ENCODE assay signal across 26 cellular contexts in the genomic region with DNA sequence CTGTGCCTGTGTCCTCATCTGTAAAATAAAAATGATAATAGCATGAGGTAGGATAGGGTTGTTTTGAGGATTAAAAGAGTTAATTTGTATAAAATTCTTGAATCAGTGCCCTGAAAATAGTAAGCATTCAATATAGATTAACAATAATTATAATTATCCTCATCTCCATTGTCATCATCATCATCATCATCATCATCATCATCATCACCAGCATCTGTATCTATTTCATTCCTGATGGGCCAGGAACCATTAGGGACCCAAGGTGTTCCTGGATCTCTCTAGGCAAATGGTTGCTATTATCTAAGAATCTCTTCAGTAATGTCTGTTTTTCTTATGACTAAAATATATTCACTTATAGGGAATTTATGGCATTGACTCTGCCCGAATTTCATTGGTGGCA. TPM values are rescaled to one million over a fixed set of nuclear protein-coding genes. Genes with fewer than 3 reads are reported as not detected.
"Had no signal": no experiment of that assay in that cellular context is flagged by ENCODE, and none has a peak within 500 bp of the region (broad histone marks: within the 10 kb centered on the region; RNA-seq: fewer than 3 reads in every experiment).

No MANE protein-coding gene starts in this region.

- H3K36me3 Mint-ChIP-seq: activated naive CD8-positive, alpha-beta T cell treated with anti-CD3 and anti-CD28 coated beads, Interleukin-2, amount 10 ng/mL, durations not matched to agents 7 days and 5 days; T-cell had no signal

- H3K4me3 Mint-ChIP-seq: activated CD4-positive, alpha-beta memory T cell treated with anti-CD3 and anti-CD28 coated beads, Interleukin-2, amount 10 ng/mL, durations not matched to agents 7 days and 5 days; activated CD4-positive, alpha-beta T cell treated with anti-CD3 and anti-CD28 coated beads for 36 hours; activated naive CD8-positive, alpha-beta T cell treated with anti-CD3 and anti-CD28 coated beads, Interleukin-2, amount 10 ng/mL, durations not matched to agents 7 days and 5 days; activated T-cell treated with anti-CD3 and anti-CD28 coated beads, Interleukin-2, amount 50 U/mL, for 72 hours; T-cell had no signal

- H3K27ac Mint-ChIP-seq: activated CD4-positive, alpha-beta memory T cell treated with anti-CD3 and anti-CD28 coated beads, Interleukin-2, amount 10 ng/mL, durations not matched to agents 7 days and 5 days; activated CD4-positive, alpha-beta T cell treated with anti-CD3 and anti-CD28 coated beads for 36 hours; activated naive CD8-positive, alpha-beta T cell treated with anti-CD3 and anti-CD28 coated beads, Interleukin-2, amount 10 ng/mL, durations not matched to agents 7 days and 5 days; activated T-cell treated with anti-CD3 and anti-CD28 coated beads, Interleukin-2, amount 50 U/mL, for 72 hours; activated T-helper 2 cell treated with anti-CD3 and anti-CD28 coated beads, Interferon-gamma antibody, Interleukin-2, Interleukin-4, amounts not matched to agents 10 μg/mL and 5 μg/mL and 100 μg/mL, durations not matched to agents 14 hours and 24 hours and 36 hours; T-cell had no signal

- H3K27me3 Mint-ChIP-seq: activated CD4-positive, alpha-beta memory T cell treated with anti-CD3 and anti-CD28 coated beads, Interleukin-2, amount 10 ng/mL, durations not matched to agents 7 days and 5 days; activated CD4-positive, alpha-beta T cell treated with anti-CD3 and anti-CD28 coated beads for 36 hours; T-cell had no signal

- H3K9me3 Mint-ChIP-seq: activated CD4-positive, alpha-beta memory T cell treated with anti-CD3 and anti-CD28 coated beads, Interleukin-2, amount 10 ng/mL, durations not matched to agents 7 days and 5 days; activated naive CD8-positive, alpha-beta T cell treated with anti-CD3 and anti-CD28 coated beads, Interleukin-2, amount 10 ng/mL, durations not matched to agents 7 days and 5 days; activated T-cell treated with anti-CD3 and anti-CD28 coated beads, Interleukin-2, amount 50 U/mL, for 72 hours; activated T-helper 2 cell treated with anti-CD3 and anti-CD28 coated beads, Interferon-gamma antibody, Interleukin-2, Interleukin-4, amounts not matched to agents 10 μg/mL and 5 μg/mL and 100 μg/mL, durations not matched to agents 14 hours and 24 hours and 36 hours; T-cell had no signal

- H3K4me3 ChIP-seq: adrenal gland, breast epithelium, PC-9 had no signal

- H3K4me1 ChIP-seq: adrenal gland, breast epithelium had no signal

- DNase-seq: activated CD4-positive, alpha-beta memory T cell treated with anti-CD3 and anti-CD28 coated beads, Interleukin-2, amount 10 ng/mL, durations not matched to agents 7 days and 5 days; activated CD4-positive, alpha-beta T cell treated with anti-CD3 and anti-CD28 coated beads for 36 hours; activated CD4-positive, alpha-beta T cell treated with anti-CD3 and anti-CD28 coated beads, Interleukin-2, amount 50 U/mL, for 1 hour; activated gamma-delta T cell treated with Interleukin-2 at 50 U/mL for 16 hours; activated naive CD4-positive, alpha-beta T cell treated with anti-CD3 and anti-CD28 coated beads, Interleukin-2, amount 50 U/mL, for 16 hours; activated naive CD8-positive, alpha-beta T cell treated with anti-CD3 and anti-CD28 coated beads, Interleukin-2, amount 10 ng/mL, durations not matched to agents 7 days and 5 days; activated T-cell treated with anti-CD3 and anti-CD28 coated beads, Interleukin-2, amount 50 U/mL, for 72 hours; adrenal gland; anterior cingulate cortex; caudate nucleus; NCI-H187 treated with DMSO at 0.1 percent for 48 hours; NCI-H2081 treated with DMSO at 0.1 percent for 48 hours; NCI-H2171 treated with DMSO at 0.1 percent for 48 hours; NCI-H226; NCI-H82; NK-92 treated with Interleukin-12 subunit alpha and Interleukin-12 subunit beta, amount 100 ng/mL, for 24 hours; PC-9; SIG-M5; T-cell; T-helper 2 cell; T1000; WERI-Rb-1 had no signal

- H3K9me3 ChIP-seq: adrenal gland, breast epithelium had no signal

- H2AFZ ChIP-seq: PC-9 had no signal

- H3K4me2 ChIP-seq: PC-9 had no signal

- H3K27me3 ChIP-seq: adrenal gland, breast epithelium had no signal

- H3K27ac ChIP-seq: adrenal gland, PC-9, WERI-Rb-1 had no signal

- H3K4me1 Mint-ChIP-seq: activated CD4-positive, alpha-beta memory T cell treated with anti-CD3 and anti-CD28 coated beads, Interleukin-2, amount 10 ng/mL, durations not matched to agents 7 days and 5 days; activated CD4-positive, alpha-beta T cell treated with anti-CD3 and anti-CD28 coated beads for 36 hours; activated naive CD8-positive, alpha-beta T cell treated with anti-CD3 and anti-CD28 coated beads, Interleukin-2, amount 10 ng/mL, durations not matched to agents 7 days and 5 days; T-cell had no signal

- ATAC-seq: activated CD4-positive, alpha-beta T cell treated with anti-CD3 and anti-CD28 coated beads for 36 hours; activated T-cell treated with anti-CD3 and anti-CD28 coated beads, Interleukin-2, amount 50 U/mL, for 72 hours; T-cell had no signal

- H3K36me3 ChIP-seq: adrenal gland, breast epithelium, WERI-Rb-1 had no signal

RNA-seq across cellular contexts. Expression of a gene that starts 31.6 kb away (rescaled TPM):
- total RNA-seq: activated CD8-positive, alpha-beta memory T cell treated with anti-CD3 and anti-CD28 coated beads for 36 hours; activated T-helper 2 cell treated with anti-CD3 and anti-CD28 coated beads, Interferon-gamma antibody, Interleukin-2, Interleukin-4, amounts not matched to agents 10 μg/mL and 5 μg/mL and 100 μg/mL, durations not matched to agents 14 hours and 24 hours and 36 hours; chondrocyte had no signal
